In genomic region chr3:177150970-177151627, GRCh38 we compare ENCODE assay signal across 8 cellular contexts. TPM values are rescaled to one million over a fixed set of nuclear protein-coding genes. Genes with fewer than 3 reads are reported as not detected.
DNase-seq lines count a peak whose midpoint lies in the region; ATAC-seq and TF ChIP-seq lines count a peak whose summit lies in the region.

No MANE protein-coding gene starts in this region.

- no peaks in the 10 kb centered on the region for H3K27me3 ChIP-seq in prostate gland (replicated peaks; ENCODE audit: insufficient read depth)

- peak overlapping the region in 9 of 10 donors; percentile 36 to 89 (median 71) for H3K27ac Mint-ChIP-seq in naive thymus-derived CD8-positive, alpha-beta T cell

- no peaks in the 10 kb centered on the region for H3K9me3 Mint-ChIP-seq in naive thymus-derived CD8-positive, alpha-beta T cell

- H3K4me3 ChIP-seq in astrocyte of the cerebellum (ENCODE audit: low read depth, low read length) (no peak overlapping the region), prostate gland (no peak overlapping the region)

- H3K9me3 ChIP-seq in prostate gland, result no peaks in the 10 kb centered on the region

- no peaks in the 10 kb centered on the region for H3K36me3 ChIP-seq in prostate gland

- TF ChIP-seq POLR2A in prostate gland (IDR thresholded peaks at IDR 0.05), result no peak

- H3K4me1 ChIP-seq in prostate gland (replicated peaks), result no peaks in the 10 kb centered on the region

- intact Hi-C loops in prostate gland (cut with DNase I), result no loop called here

- ATAC-seq in HG02610 (IDR thresholded peaks at IDR 0.05; ENCODE audit: unreplicated experiment), result peak; percentile 80
- peak; percentile 83 to 89 for ATAC-seq in naive thymus-derived CD8-positive, alpha-beta T cell

- WGBS in prostate gland, result 65% methylated on average over 7 of the region's 7 CpGs

- POLR2A ChIA-PET in naive thymus-derived CD8-positive, alpha-beta T cell (lab: Charles Lee), result interaction anchor here (0.8 to 2.0 kb wide), 5 partner anchors 9 to 209 kb away, joined by 3 to 11 read pairs (median 4); partner anchors contain the start of gene TBL1XR1

- peak overlapping the region in 9 of 10 donors; percentile 16 to 76 (median 60) for H3K4me3 Mint-ChIP-seq in naive thymus-derived CD8-positive, alpha-beta T cell

- peaks cover 20 to 77% (median 67%) of the 10 kb centered on the region in 4 donors for H3K4me1 Mint-ChIP-seq in naive thymus-derived CD8-positive, alpha-beta T cell

- H3K27me3 Mint-ChIP-seq in naive thymus-derived CD8-positive, alpha-beta T cell, result no peaks in the 10 kb centered on the region

- no peak overlapping the region for H3K27ac ChIP-seq in prostate gland

- in situ Hi-C loops in astrocyte of the cerebellum (cut with HindIII; ENCODE audit: low sequenced_read_pairs), result no loop called here

- DNase-seq in stimulated activated CD4-positive, alpha-beta T cell treated with anti-CD3 and anti-CD28 coated beads, Interleukin-4, amount 100 ng/mL, for 24 hours, result peak; percentile 26
- DNase-seq in stimulated activated CD4-positive, alpha-beta T cell treated with anti-CD3 and anti-CD28 coated beads, Interleukin-4, amount 100 ng/mL, for 4 hours, result no peak
- DNase-seq in NCI-H1105 (lab: John Stamatoyannopoulos, UW) (peak; percentile 57), astrocyte of the cerebellum (ENCODE audit: low read depth) (peak; percentile 82), 8988T (no peak), prostate gland (ENCODE audit: low spot score) (no peak)
- peak in 4 of 10 donors; percentile 22 to 47 (median 30) for DNase-seq in naive thymus-derived CD8-positive, alpha-beta T cell

- no peak for TF ChIP-seq CTCF in astrocyte of the cerebellum (IDR thresholded peaks at IDR 0.05; ENCODE audit: low read depth, low read length, missing control alignments)
- TF ChIP-seq CTCF in prostate gland (IDR thresholded peaks at IDR 0.05), result no peak

- peaks cover 0 to 6% (median 2%) of the 10 kb centered on the region in 3 donors for H3K36me3 Mint-ChIP-seq in naive thymus-derived CD8-positive, alpha-beta T cell

RNA-seq across cellular contexts. Expression of gene TBL1XR1, which starts 46.2 kb away (rescaled TPM):
- 100 to 1,000 TPM; 138 to 160 TPM for total RNA-seq in naive thymus-derived CD8-positive, alpha-beta T cell
- 10 to 100 TPM; 23.4 to 34.7 (median 33.7) TPM for polyA plus RNA-seq in naive thymus-derived CD8-positive, alpha-beta T cell
- 100 to 1,000 TPM in 1 of 2 donors, 10 to 100 TPM in 1; 75.8 to 156 TPM for total RNA-seq in prostate gland

Comparison
In these comparisons a context has a peak if more than half of its experiments do, and no peak if none do; other contexts are left out.
1. DNase-seq: peak in stimulated activated CD4-positive, alpha-beta T cell treated with anti-CD3 and anti-CD28 coated beads, Interleukin-4, amount 100 ng/mL, for 24 hours (single experiment), NCI-H1105 (single experiment) and astrocyte of the cerebellum (single experiment); none in stimulated activated CD4-positive, alpha-beta T cell treated with anti-CD3 and anti-CD28 coated beads, Interleukin-4, amount 100 ng/mL, for 4 hours (0 of 2), 8988T (single experiment) and prostate gland (single experiment).